ENCODE assay signal across 8 cellular contexts in genomic region chr14:36315159-36315853, GRCh38. TPM values are rescaled to one million over a fixed set of nuclear protein-coding genes. Genes with fewer than 3 reads are reported as not detected.
DNase-seq lines count a peak whose midpoint lies in the region; ATAC-seq and TF ChIP-seq lines count a peak whose summit lies in the region.

No MANE protein-coding gene starts in this region.

- H3K36me3 ChIP-seq in mucosa of descending colon (ENCODE audit: low read depth), result no peaks in the 10 kb centered on the region

- peaks cover 26% of the 10 kb centered on the region for H3K36me3 Mint-ChIP-seq in activated naive CD8-positive, alpha-beta T cell treated with anti-CD3 and anti-CD28 coated beads for 36 hours

- H3K4me3 ChIP-seq in GM12865 (ENCODE audit: low read depth, low read length) (no peak overlapping the region), mucosa of descending colon (no peak overlapping the region)

- TF ChIP-seq CTCF in GM12865 (IDR thresholded peaks at IDR 0.05; ENCODE audit: insufficient read depth, low read depth, low read length, missing control alignments) (no peak), mucosa of descending colon (IDR thresholded peaks at IDR 0.05) (no peak)

- no peaks in the 10 kb centered on the region for H3K9me3 ChIP-seq in mucosa of descending colon

- peak; percentile 42 for DNase-seq in GM12865 (ENCODE audit: low read depth)
- peak; percentile 38 for DNase-seq in activated naive CD8-positive, alpha-beta T cell treated with anti-CD3 and anti-CD28 coated beads for 36 hours
- DNase-seq in left colon, result no peak
- no peak for DNase-seq in mucosa of descending colon
- DNase-seq in SHP77 treated with DMSO at 0.1 percent for 48 hours (lab: John Stamatoyannopoulos, UW), result no peak
- no peak for DNase-seq in NCI-H1694 treated with DMSO at 0.1 percent for 48 hours (lab: John Stamatoyannopoulos, UW)

- intact Hi-C loops in left colon (cut with DNase I, micrococcal nuclease) (no loop called here), mucosa of descending colon (cut with DNase I, micrococcal nuclease) (no loop called here)

- ATAC-seq in GM19395 (IDR thresholded peaks at IDR 0.05; ENCODE audit: unreplicated experiment) (peak; percentile 65), HG03442 (IDR thresholded peaks at IDR 0.05; ENCODE audit: unreplicated experiment) (peak; percentile 58), left colon (no peak), mucosa of descending colon (no peak)

- peak overlapping the region; percentile 90 for H3K27ac Mint-ChIP-seq in activated naive CD8-positive, alpha-beta T cell treated with anti-CD3 and anti-CD28 coated beads for 36 hours

- peaks cover under 1% of the 10 kb centered on the region for H3K27me3 Mint-ChIP-seq in activated naive CD8-positive, alpha-beta T cell treated with anti-CD3 and anti-CD28 coated beads for 36 hours

- H3K4me3 Mint-ChIP-seq in activated naive CD8-positive, alpha-beta T cell treated with anti-CD3 and anti-CD28 coated beads for 36 hours, result peak overlapping the region; percentile 49

- peaks cover 35% of the 10 kb centered on the region for H3K4me1 Mint-ChIP-seq in activated naive CD8-positive, alpha-beta T cell treated with anti-CD3 and anti-CD28 coated beads for 36 hours

- H3K4me1 ChIP-seq in mucosa of descending colon (ENCODE audit: low read depth), result peaks cover 16% of the 10 kb centered on the region

- no peaks in the 10 kb centered on the region for H3K9me3 Mint-ChIP-seq in activated naive CD8-positive, alpha-beta T cell treated with anti-CD3 and anti-CD28 coated beads for 36 hours

RNA-seq across cellular contexts. Expression of gene MBIP, which starts 5.1 kb away (rescaled TPM):
- 10 to 100 TPM; 30.1 to 33.1 TPM for total RNA-seq in activated naive CD8-positive, alpha-beta T cell treated with anti-CD3 and anti-CD28 coated beads for 36 hours
- total RNA-seq in left colon (10 to 100 TPM; 14.4 to 21.2 TPM), mucosa of descending colon (10 to 100 TPM; 20.6 to 22.6 (median 21.4) TPM)

Comparison
In these comparisons a context has a peak if more than half of its experiments do, and no peak if none do; other contexts are left out.
1. DNase-seq: peak in GM12865 (single experiment) and activated naive CD8-positive, alpha-beta T cell treated with anti-CD3 and anti-CD28 coated beads for 36 hours (single experiment); none in left colon (0 of 2), mucosa of descending colon (0 of 3), SHP77 treated with DMSO at 0.1 percent for 48 hours (single experiment) and NCI-H1694 treated with DMSO at 0.1 percent for 48 hours (single experiment).
2. ATAC-seq: peak in GM19395 (single experiment) and HG03442 (single experiment); none in left colon (single experiment) and mucosa of descending colon (single experiment).